In the genomic region with DNA sequence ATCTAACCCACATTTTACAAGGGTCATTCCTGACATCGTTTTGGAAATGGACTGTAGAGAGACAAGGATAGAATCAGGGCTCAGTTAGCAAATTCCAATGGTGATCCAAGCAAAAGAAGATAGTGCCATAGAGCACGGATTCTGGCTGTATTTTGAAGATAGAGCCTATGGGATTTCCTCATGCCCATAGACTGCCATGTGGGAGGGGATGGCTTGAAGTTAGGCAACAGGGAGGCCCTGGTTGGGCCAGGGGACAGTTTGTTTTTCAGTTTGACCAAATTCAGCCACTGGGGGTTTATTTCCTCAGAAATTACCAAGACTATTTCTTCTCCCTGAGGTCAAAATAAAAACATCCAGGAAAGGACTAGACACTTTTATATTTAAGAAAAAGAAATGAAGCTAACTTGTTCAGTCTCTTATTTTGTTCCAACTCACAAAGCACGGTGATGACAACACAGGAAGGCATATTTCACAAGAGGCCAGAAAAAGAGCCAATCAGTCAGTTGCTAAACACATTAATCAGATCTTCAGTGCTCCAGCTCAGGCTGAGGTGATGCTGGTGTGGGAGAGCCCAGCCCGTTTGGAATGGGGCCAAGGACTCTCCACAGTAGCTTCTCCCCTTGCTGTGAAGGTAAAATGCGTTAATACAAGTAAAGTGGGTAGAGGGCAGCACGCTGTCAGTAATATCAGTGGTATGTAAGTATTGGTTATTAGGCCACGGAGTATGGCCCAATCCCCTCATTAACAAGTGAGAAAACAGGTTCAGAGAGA, we compare ENCODE assay signal across 10 cellular contexts. TPM values are rescaled to one million over a fixed set of nuclear protein-coding genes. Genes with fewer than 3 reads are reported as not detected.
DNase-seq lines count a peak whose midpoint lies in the region; ATAC-seq and TF ChIP-seq lines count a peak whose summit lies in the region.
"Had no signal": no experiment of that assay in that cellular context is flagged by ENCODE, and none has a peak within 500 bp of the region (broad histone marks: within the 10 kb centered on the region; RNA-seq: fewer than 3 reads in every experiment).

No MANE protein-coding gene starts in this region.

- TF ChIP-seq EP300 in ovary (IDR thresholded peaks at IDR 0.05), result no peak

- TF ChIP-seq CTCF in ovary (IDR thresholded peaks at IDR 0.05), result peak in 1 of 3 donors; percentile 3

- peak overlapping the region; percentile 18 to 52 for H3K27ac ChIP-seq in ovary

- H3K9me3 ChIP-seq in ovary, result no peaks in the 10 kb centered on the region
- H3K9me3 ChIP-seq: HAP-1 had no signal

- no peaks in the 10 kb centered on the region for H3K36me3 ChIP-seq in ovary

- no peak overlapping the region for H3K4me3 ChIP-seq in ovary
- H3K4me3 ChIP-seq: HAP-1 had no signal

- peaks cover 8% of the 10 kb centered on the region for H3K4me1 Mint-ChIP-seq in activated T-cell treated with anti-CD3 and anti-CD28 coated beads, Interleukin-2, amount 50 U/mL, for 24 hours (ENCODE audit: low read depth)

- no peaks in the 10 kb centered on the region for H3K36me3 Mint-ChIP-seq in activated naive CD4-positive, alpha-beta T cell treated with anti-CD3 and anti-CD28 coated beads, Interleukin-2, amount 50 U/mL, for 72 hours
- no peaks in the 10 kb centered on the region for H3K36me3 Mint-ChIP-seq in activated T-cell treated with anti-CD3 and anti-CD28 coated beads, Interleukin-2, amount 50 U/mL, for 24 hours (ENCODE audit: low read depth)

- no peak for ATAC-seq in activated naive CD4-positive, alpha-beta T cell treated with anti-CD3 and anti-CD28 coated beads, Interleukin-2, amount 50 U/mL, for 72 hours
- ATAC-seq in HG03521 (IDR thresholded peaks at IDR 0.05; ENCODE audit: unreplicated experiment), result no peak

- no peak overlapping the region for H3K4me3 Mint-ChIP-seq in activated T-cell treated with anti-CD3 and anti-CD28 coated beads, Interleukin-2, amount 50 U/mL, for 24 hours
- H3K4me3 Mint-ChIP-seq: central memory CD8-positive, alpha-beta T cell had no signal

- peak overlapping the region in 1 of 2 donors; percentile 32 for H3K27ac Mint-ChIP-seq in activated naive CD4-positive, alpha-beta T cell treated with anti-CD3 and anti-CD28 coated beads, Interleukin-2, amount 50 U/mL, for 72 hours
- no peak overlapping the region for H3K27ac Mint-ChIP-seq in activated T-cell treated with anti-CD3 and anti-CD28 coated beads, Interleukin-2, amount 50 U/mL, for 24 hours

- intact Hi-C loops in ovary (cut with DNase I), result no loop called here

- H3K27me3 ChIP-seq in ovary, result no peaks in the 10 kb centered on the region

- peak; percentile 56 for DNase-seq in H4 (ENCODE audit: low spot score)
- peak; percentile 12 for DNase-seq in NCI-H748 treated with DMSO at 0.1 percent for 48 hours (lab: John Stamatoyannopoulos, UW)
- peak; percentile 85 to 91 for DNase-seq in dermis microvascular lymphatic vessel endothelial cell (ENCODE audit: low read depth in 2 of 2)
- peak; percentile 58 to 87 (median 68) for DNase-seq in ovary
- DNase-seq in cerebellar nuclear complex (lab: John Stamatoyannopoulos, UW), result no peak
- no peak for DNase-seq in activated naive CD4-positive, alpha-beta T cell treated with anti-CD3 and anti-CD28 coated beads, Interleukin-2, amount 50 U/mL, for 72 hours (ENCODE audit: low spot score in 2 of 2)
- no peak for DNase-seq in activated T-cell treated with anti-CD3 and anti-CD28 coated beads, Interleukin-2, amount 50 U/mL, for 24 hours

- WGBS in ovary, 3 donors, result 22 to 24% (median 23%) methylated on average over 7 of the region's 7 CpGs

- peaks cover 0 to 9% of the 10 kb centered on the region in 2 donors for H3K9me3 Mint-ChIP-seq in activated naive CD4-positive, alpha-beta T cell treated with anti-CD3 and anti-CD28 coated beads, Interleukin-2, amount 50 U/mL, for 72 hours
- no peaks in the 10 kb centered on the region for H3K9me3 Mint-ChIP-seq in activated T-cell treated with anti-CD3 and anti-CD28 coated beads, Interleukin-2, amount 50 U/mL, for 24 hours
- H3K9me3 Mint-ChIP-seq: central memory CD8-positive, alpha-beta T cell had no signal

- no peaks in the 10 kb centered on the region for H3K4me1 ChIP-seq in ovary (ENCODE audit: insufficient read depth)

- no peak for TF ChIP-seq POLR2A in ovary (IDR thresholded peaks at IDR 0.05)

- no peaks in the 10 kb centered on the region for H3K27me3 Mint-ChIP-seq in activated T-cell treated with anti-CD3 and anti-CD28 coated beads, Interleukin-2, amount 50 U/mL, for 24 hours

RNA-seq across cellular contexts. Expression of gene DCTN4, which starts 4.4 kb away (rescaled TPM):
- total RNA-seq in H4 (2014; rRNA removed; shearing (Covaris generic)), result 39.6 and 47.8 TPM in 2 replicates
- total RNA-seq in dermis microvascular lymphatic vessel endothelial cell, result 23.9 and 29.7 TPM in 2 replicates
- 10 to 100 TPM; 55.2 to 87.4 (median 69.0) TPM for total RNA-seq in ovary
- polyA plus RNA-seq in ovary, result 10 to 100 TPM; 27.0 to 76.5 TPM
- total RNA-seq in activated naive CD4-positive, alpha-beta T cell treated with anti-CD3 and anti-CD28 coated beads, Interleukin-2, amount 50 U/mL, for 72 hours, result 10 to 100 TPM; 44.0 to 56.4 TPM

RNA-seq across cellular contexts. Expression of gene SMIM3, which starts 15.3 kb away (rescaled TPM):
- total RNA-seq in H4 (2014; rRNA removed; shearing (Covaris generic)), result 47.6 and 53.9 TPM in 2 replicates
- total RNA-seq in dermis microvascular lymphatic vessel endothelial cell (4.4 and 4.8 TPM in 2 replicates), ovary (10 to 100 TPM; 14.7 to 33.6 (median 24.4) TPM)
- 10 to 100 TPM; 19.4 to 20.9 TPM for polyA plus RNA-seq in ovary
- total RNA-seq in activated naive CD4-positive, alpha-beta T cell treated with anti-CD3 and anti-CD28 coated beads, Interleukin-2, amount 50 U/mL, for 72 hours, result 10 to 100 TPM; 27.1 to 33.0 TPM

Comparison
In these comparisons a context has a peak if more than half of its experiments do, and no peak if none do; other contexts are left out.
1. DNase-seq: peak in H4 (single experiment), NCI-H748 treated with DMSO at 0.1 percent for 48 hours (single experiment), dermis microvascular lymphatic vessel endothelial cell (2 of 2) and ovary (5 of 5); none in cerebellar nuclear complex (0 of 2), activated naive CD4-positive, alpha-beta T cell treated with anti-CD3 and anti-CD28 coated beads, Interleukin-2, amount 50 U/mL, for 72 hours (0 of 2) and activated T-cell treated with anti-CD3 and anti-CD28 coated beads, Interleukin-2, amount 50 U/mL, for 24 hours (single experiment).